29 cellular contexts compared by ENCODE assay signal in the genomic region with DNA sequence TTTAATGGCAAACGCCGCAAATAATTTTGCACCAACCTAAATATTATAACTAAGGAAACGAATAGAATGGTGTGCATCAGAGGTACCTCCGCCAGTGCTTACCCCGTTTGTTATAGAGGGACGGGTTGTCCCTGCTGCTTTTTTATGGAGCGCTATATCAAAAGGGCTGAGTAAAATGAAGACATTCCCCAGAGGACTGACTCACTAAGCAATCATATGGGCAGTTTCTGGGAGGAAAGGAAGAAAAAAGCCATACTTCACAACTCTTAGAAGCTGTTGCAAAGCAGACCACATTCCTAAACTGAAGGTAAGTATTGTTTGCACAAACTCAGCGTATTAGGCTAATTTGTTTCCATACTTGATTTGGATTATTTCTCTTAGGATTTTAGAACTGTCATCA. TPM values are rescaled to one million over a fixed set of nuclear protein-coding genes. Genes with fewer than 3 reads are reported as not detected.
DNase-seq lines count a peak whose midpoint lies in the region; ATAC-seq and TF ChIP-seq lines count a peak whose summit lies in the region.
"Had no signal": no experiment of that assay in that cellular context is flagged by ENCODE, and none has a peak within 500 bp of the region (broad histone marks: within the 10 kb centered on the region; RNA-seq: fewer than 3 reads in every experiment).

No MANE protein-coding gene starts in this region.

- peaks cover 0 to 7% of the 10 kb centered on the region in 2 experiments for H3K27me3 ChIP-seq in mesenchymal stem cell (ENCODE audit: control insufficient read depth in 1 of 2, insufficient read depth in 1 of 2, low read length in 2 of 2)

- H3K36me3 ChIP-seq in mesenchymal stem cell (ENCODE audit: control insufficient read depth in 1 of 2, insufficient read depth in 2 of 2, low read depth in 1 of 2, low read length in 2 of 2), result peaks cover 0 to 4% of the 10 kb centered on the region in 2 experiments
- H3K36me3 ChIP-seq: esophagus muscularis mucosa, pancreas, upper lobe of right lung had no signal

- no peak overlapping the region for H2BK12ac ChIP-seq in mesenchymal stem cell (ENCODE audit: low read length in 2 of 2)

- H3K14ac ChIP-seq in mesenchymal stem cell (ENCODE audit: low read length in 2 of 2), result no peak overlapping the region

- H2AFZ ChIP-seq in mesenchymal stem cell (ENCODE audit: low read depth, low read length), result no peak overlapping the region

- no peak overlapping the region for H2AK5ac ChIP-seq in mesenchymal stem cell (ENCODE audit: low read length, severe bottlenecking)

- TF ChIP-seq CTCF in AG10803 (conservative IDR thresholded peaks at IDR 0.05; ENCODE audit: low read length), result no peak
- no peak for TF ChIP-seq CTCF in NB4 (IDR thresholded peaks at IDR 0.05; ENCODE audit: low read depth, low read length)
- TF ChIP-seq CTCF in choroid plexus epithelial cell (conservative IDR thresholded peaks at IDR 0.05; ENCODE audit: low read depth, low read length), result no peak

- H3K4me1 ChIP-seq in mesenchymal stem cell (ENCODE audit: control insufficient read depth, insufficient read depth, low read depth, low read length), result peaks cover 5% of the 10 kb centered on the region
- H3K4me1 ChIP-seq: pancreas, upper lobe of right lung had no signal

- H4K8ac ChIP-seq in mesenchymal stem cell (ENCODE audit: low read length), result no peak overlapping the region

- TF ChIP-seq POLR2A in NB4 (IDR thresholded peaks at IDR 0.05; ENCODE audit: extremely low read depth, insufficient read length), result no peak

- H3K4me3 ChIP-seq in AG10803 (ENCODE audit: low read length), result no peak overlapping the region
- H3K4me3 ChIP-seq in NB4 (ENCODE audit: low read depth, low read length), result no peak overlapping the region
- no peak overlapping the region for H3K4me3 ChIP-seq in choroid plexus epithelial cell (ENCODE audit: low read depth, low read length)
- no peak overlapping the region for H3K4me3 ChIP-seq in mesenchymal stem cell (ENCODE audit: insufficient read depth in 1 of 2, low read depth in 1 of 2, low read length in 2 of 2)
- H3K4me3 ChIP-seq: esophagus muscularis mucosa, pancreas, upper lobe of right lung had no signal

- H3K23ac ChIP-seq in mesenchymal stem cell (ENCODE audit: low read length in 2 of 2), result no peak overlapping the region

- WGBS in mesenchymal stem cell, result 84% methylated on average over 7 of the region's 8 CpGs

- H3K9me3 ChIP-seq in mesenchymal stem cell (ENCODE audit: control insufficient read depth, low read length), result peaks cover 5% of the 10 kb centered on the region
- H3K9me3 ChIP-seq: pancreas, upper lobe of right lung had no signal

- no peak overlapping the region for H3K9ac ChIP-seq in mesenchymal stem cell (ENCODE audit: low read length)

- H2BK15ac ChIP-seq in mesenchymal stem cell (ENCODE audit: low read depth, poor library complexity, severe bottlenecking), result no peak overlapping the region

- H3K79me1 ChIP-seq in mesenchymal stem cell (replicated peaks; ENCODE audit: low read length, poor library complexity, severe bottlenecking), result no peaks in the 10 kb centered on the region

- H3K4ac ChIP-seq in mesenchymal stem cell (ENCODE audit: low read depth in 1 of 2, low read length in 2 of 2), result no peak overlapping the region

- DNase-seq in AG10803 (ENCODE audit: low read depth) (peak; percentile 22), NB4 (ENCODE audit: low read depth) (peak; percentile 46), choroid plexus epithelial cell (ENCODE audit: low read depth) (peak; percentile 58), mesenchymal stem cell (peak; percentile 19), caudate nucleus (lab: John Stamatoyannopoulos, UW) (no peak), DMS153 (lab: John Stamatoyannopoulos, UW) (no peak), NCI-H1105 (lab: John Stamatoyannopoulos, UW) (no peak)
- no peak for DNase-seq in stimulated activated naive CD8-positive, alpha-beta T cell treated with anti-CD3 and anti-CD28 coated beads, Interleukin-15, Interleukin-2, amounts not matched to agents 100 U/mL and 50 U/mL, for 24 hours
- DNase-seq: activated CD8-positive, alpha-beta memory T cell treated with anti-CD3 and anti-CD28 coated beads, Interleukin-2, amount 10 ng/mL, durations not matched to agents 7 days and 5 days; activated naive CD4-positive, alpha-beta T cell treated with anti-CD3 and anti-CD28 coated beads, Interleukin-2, amount 10 ng/mL, durations not matched to agents 7 days and 5 days; anterior cingulate cortex; CD4-positive, alpha-beta T cell; effector memory CD4-positive, alpha-beta T cell; GF-D8; glutamatergic neuron; HCEC 1CT; Karpas-422; midbrain; NCI-H1092; NCI-H2081; pancreas; right cardiac atrium; SHP77; stimulated activated CD4-positive, alpha-beta T cell treated with anti-CD3 and anti-CD28 coated beads, Interleukin-15, amount 100 ng/mL, for 24 hours; stimulated activated CD8-positive, alpha-beta memory T cell treated with anti-CD3 and anti-CD28 coated beads, Interleukin-4, amount 100 ng/mL, for 48 hours; T-cell; upper lobe of right lung had no signal

- H3K18ac ChIP-seq in mesenchymal stem cell (ENCODE audit: low read depth in 1 of 2, low read length in 2 of 2), result no peak overlapping the region

- H3K27ac ChIP-seq in mesenchymal stem cell (ENCODE audit: low read length, poor library complexity, severe bottlenecking) (no peak overlapping the region), caudate nucleus (ENCODE audit: low read depth, low read length) (no peak overlapping the region)
- H3K27ac ChIP-seq: esophagus muscularis mucosa, pancreas, upper lobe of right lung had no signal

- no peak overlapping the region for H3K4me2 ChIP-seq in mesenchymal stem cell (ENCODE audit: low read length, poor library complexity, severe bottlenecking)

- no peak for ATAC-seq in stimulated activated naive CD8-positive, alpha-beta T cell treated with anti-CD3 and anti-CD28 coated beads, Interleukin-15, Interleukin-2, amounts not matched to agents 100 U/mL and 50 U/mL, for 24 hours
- ATAC-seq: activated CD8-positive, alpha-beta memory T cell treated with anti-CD3 and anti-CD28 coated beads, Interleukin-2, amount 10 ng/mL, durations not matched to agents 7 days and 5 days; natural killer cell treated with Interleukin-12 subunit alpha and Interleukin-12 subunit beta and Interleukin-15 and Interleukin-18, amount 100 ng/mL, for 72 hours; pancreas; right cardiac atrium; T-cell; upper lobe of right lung had no signal

- no peak overlapping the region for H2BK5ac ChIP-seq in mesenchymal stem cell (ENCODE audit: low read depth, low read length, poor library complexity, severe bottlenecking)

- H2BK120ac ChIP-seq in mesenchymal stem cell (ENCODE audit: low read depth, low read length), result no peak overlapping the region

- no peak overlapping the region for H4K91ac ChIP-seq in mesenchymal stem cell (ENCODE audit: low read length)

RNA-seq across cellular contexts. Expression of a gene that starts 12.9 kb away (rescaled TPM):
- polyA plus RNA-seq in mesenchymal stem cell (2013, experiment 1 of 2), result 53.9 TPM
- 55.7 TPM for polyA plus RNA-seq in mesenchymal stem cell (2013, experiment 2 of 2)

Comparison
In these comparisons a context has a peak if more than half of its experiments do, and no peak if none do; other contexts are left out.
1. DNase-seq: peak in AG10803 (single experiment), NB4 (single experiment), choroid plexus epithelial cell (single experiment) and mesenchymal stem cell (single experiment); none in stimulated activated naive CD8-positive, alpha-beta T cell treated with anti-CD3 and anti-CD28 coated beads, Interleukin-15, Interleukin-2, amounts not matched to agents 100 U/mL and 50 U/mL, for 24 hours (single experiment), caudate nucleus (0 of 61), DMS153 (single experiment) and NCI-H1105 (single experiment).